In genomic region chr6:41625442-41625841, GRCh38 we compare ENCODE assay signal across 2 cellular contexts.
TF ChIP-seq lines count a peak whose summit lies in the region.

No MANE protein-coding gene starts in this region.

TF ChIP-seq in endothelial cell of umbilical vein, 7 proteins besides CTCF, POLR2A, EP300 and RAD21 (continued from another document):
- TF ChIP-seq EZH2 (IDR thresholded peaks at IDR 0.05; ENCODE audit: borderline replicate concordance, low read depth, low read length, severe bottlenecking) (no peak), JUN (IDR thresholded peaks at IDR 0.05; ENCODE audit: borderline replicate concordance, insufficient read depth, insufficient read length, low read depth) (no peak), GATA2 (IDR thresholded peaks at IDR 0.05; ENCODE audit: insufficient read depth, insufficient read length, low read depth, low read length) (no peak), POLR2AphosphoS5 (IDR thresholded peaks at IDR 0.05; ENCODE audit: insufficient read depth, low read depth, low read length) (no peak), MYC (IDR thresholded peaks at IDR 0.05; ENCODE audit: low read depth, low read length) (no peak)

TF ChIP-seq in HepG2, 621 proteins besides CTCF, POLR2A, EP300 and RAD21 (continued from another document):
- no peak for TF ChIP-seq DZIP1 (CRISPR knock-in tag; IDR thresholded peaks at IDR 0.05)
- no peak for TF ChIP-seq ATF2 (CRISPR knock-in tag; IDR thresholded peaks at IDR 0.05)
- no peak for TF ChIP-seq ZFP36 (IDR thresholded peaks at IDR 0.05; ENCODE audit: borderline replicate concordance, low read depth, low read length, partially characterized antibody)
- TF ChIP-seq GABPA (IDR thresholded peaks at IDR 0.05; ENCODE audit: low read depth, low read length) = no peak
- TF ChIP-seq GABPA (CRISPR knock-in tag; IDR thresholded peaks at IDR 0.05; ENCODE audit: low read depth) = no peak
- no peak for TF ChIP-seq PHF5A (CRISPR knock-in tag; IDR thresholded peaks at IDR 0.05; ENCODE audit: low read depth, unreplicated experiment)
- no peak for TF ChIP-seq ZNF180 (CRISPR knock-in tag; IDR thresholded peaks at IDR 0.05; ENCODE audit: borderline replicate concordance, low read depth)
